8 cellular contexts compared by ENCODE assay signal in genomic region chr1:33349081-33349759, GRCh38. TPM values are rescaled to one million over a fixed set of nuclear protein-coding genes. Genes with fewer than 3 reads are reported as not detected.
A peak's percentile ranks its signal among the peaks of the same experiment; 100 is the strongest.
DNase-seq lines count a peak whose midpoint lies in the region; ATAC-seq and TF ChIP-seq lines count a peak whose summit lies in the region.

No MANE protein-coding gene starts in this region.

- peak; percentile 20 for ATAC-seq in GM21367 (IDR thresholded peaks at IDR 0.05; ENCODE audit: unreplicated experiment)
- peak; percentile 32 to 38 for ATAC-seq in activated CD4-positive, CD25-positive, alpha-beta regulatory T cell treated with anti-CD3 and anti-CD28 coated beads, Interleukin-2, amount 50 U/mL, for 24 hours

- H3K4me3 ChIP-seq in HUES48 (ENCODE audit: low read depth, low read length) (peak overlapping the region; percentile 66), choroid plexus epithelial cell (ENCODE audit: low read depth, low read length) (peak overlapping the region; percentile 78)

- no peaks in the 10 kb centered on the region for H3K9me3 ChIP-seq in HUES48 (ENCODE audit: control insufficient read depth, insufficient read depth, low read length)

- H3K27me3 ChIP-seq in HUES48 (ENCODE audit: control insufficient read depth, insufficient read depth, low read length), result peaks cover 94% of the 10 kb centered on the region

- peaks cover 42% of the 10 kb centered on the region for H3K4me1 ChIP-seq in HUES48 (ENCODE audit: control insufficient read depth, insufficient read depth, low read length)

- DNase-seq in D341Med (ENCODE audit: low spot score), result peak; percentile 62
- DNase-seq in choroid plexus epithelial cell (ENCODE audit: low read depth), result peak; percentile 62
- DNase-seq in lung microvascular endothelial cell (ENCODE audit: low read depth in 2 of 2), result peak; percentile 49 to 63
- DNase-seq in stimulated activated CD8-positive, alpha-beta memory T cell treated with anti-CD3 and anti-CD28 coated beads, Interleukin-15, amount 100 ng/mL, for 4 hours (ENCODE audit: low read depth in 2 of 2), result peak; percentile 4 to 16
- no peak for DNase-seq in HPDE6-E6E7 (ENCODE audit: extremely low spot score)

- peak overlapping the region; percentile 19; the same call in 1 of the 2 replicates for H3K9ac ChIP-seq in HUES48 (ENCODE audit: low read depth, low read length)

- H3K36me3 ChIP-seq in HUES48 (ENCODE audit: control insufficient read depth, insufficient read depth, low read length), result no peaks in the 10 kb centered on the region

- TF ChIP-seq CTCF in choroid plexus epithelial cell (conservative IDR thresholded peaks at IDR 0.05; ENCODE audit: low read depth, low read length), result no peak

- peak overlapping the region; percentile 34 for H3K27ac ChIP-seq in HUES48 (ENCODE audit: low read depth, low read length)

RNA-seq across cellular contexts. Expression of gene A3GALT2, which starts 28.3 kb away (rescaled TPM):
- not detected in 2 replicates for total RNA-seq in lung microvascular endothelial cell
